ENCODE assay signal across 10 cellular contexts in the genomic region with DNA sequence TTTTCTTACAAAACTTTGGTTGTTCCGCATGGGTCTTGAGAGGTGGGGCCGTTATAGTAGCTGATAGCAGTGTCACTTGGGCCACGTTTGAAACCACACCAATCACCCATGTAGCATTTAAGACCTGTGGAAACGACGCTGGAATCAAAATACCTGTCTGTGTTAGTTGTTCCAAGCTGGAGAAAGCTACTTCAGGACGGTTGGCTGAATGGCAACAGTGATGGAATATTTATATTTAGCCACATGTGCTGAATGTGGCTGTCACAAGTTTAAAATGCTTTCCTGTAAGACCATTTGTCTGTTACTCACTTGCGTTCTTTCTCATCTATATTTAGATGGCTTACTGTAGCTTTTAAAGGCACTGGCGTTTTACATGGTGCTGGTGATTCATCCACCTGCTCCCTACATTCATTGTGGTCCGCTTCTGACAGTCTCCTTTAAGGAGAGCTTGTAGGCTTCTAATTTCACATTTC. TPM values are rescaled to one million over a fixed set of nuclear protein-coding genes. Genes with fewer than 3 reads are reported as not detected.
A peak's percentile ranks its signal among the peaks of the same experiment; 100 is the strongest.
DNase-seq lines count a peak whose midpoint lies in the region; ATAC-seq lines count a peak whose summit lies in the region.
"Had no signal": no experiment of that assay in that cellular context is flagged by ENCODE, and none has a peak within 500 bp of the region (broad histone marks: within the 10 kb centered on the region; RNA-seq: fewer than 3 reads in every experiment).

No MANE protein-coding gene starts in this region.

- peaks cover 14% of the 10 kb centered on the region for H3K4me1 ChIP-seq in ACC112 (ENCODE audit: control insufficient read depth, insufficient read depth, low read length, unreplicated experiment)

- H3K36me3 ChIP-seq in ACC112 (ENCODE audit: insufficient read depth, low read length), result no peaks in the 10 kb centered on the region
- H3K36me3 ChIP-seq: thyroid gland had no signal

- no peaks in the 10 kb centered on the region; the same call in 1 of the 2 replicates for H3K27me3 ChIP-seq in ACC112 (ENCODE audit: insufficient read depth, low read length)
- H3K27me3 ChIP-seq: thyroid gland had no signal

- DNase-seq in MV-4-11 (lab: John Stamatoyannopoulos, UW) (peak; percentile 59), cerebellar cortex (ENCODE audit: low spot score) (peak; percentile 50), kidney tubule cell (ENCODE audit: low spot score) (peak; percentile 63), sciatic nerve (ENCODE audit: low spot score) (no peak), kidney glomerular epithelial cell (lab: John Stamatoyannopoulos, UW) (no peak)
- no peak for DNase-seq in activated effector memory CD4-positive, alpha-beta T cell treated with anti-CD3 and anti-CD28 coated beads, Interleukin-2, amount 50 U/mL, for 16 hours
- DNase-seq: NCI-H2171 treated with DMSO at 0.1 percent for 48 hours, thyroid gland had no signal

- ATAC-seq in sciatic nerve, result no peak
- ATAC-seq in HG02798 (IDR thresholded peaks at IDR 0.05; ENCODE audit: poor library complexity, unreplicated experiment), result no peak

- H2AFZ ChIP-seq in ACC112 (ENCODE audit: low read length, unreplicated experiment), result no peak overlapping the region

- H3K27ac ChIP-seq in ACC112 (ENCODE audit: low read depth, low read length), result no peak overlapping the region

- H3K4me3 ChIP-seq in ACC112 (ENCODE audit: low read depth, low read length), result peak overlapping the region; percentile 90

- intact Hi-C loops in sciatic nerve (cut with DNase I), result no loop called here

- peaks cover 11% of the 10 kb centered on the region for H3K79me2 ChIP-seq in ACC112 (ENCODE audit: control insufficient read depth, insufficient read depth, low read length, unreplicated experiment)

RNA-seq across cellular contexts. Expression of a gene that starts 1.4 kb away (rescaled TPM):
- total RNA-seq in sciatic nerve, result 18.0 TPM

RNA-seq across cellular contexts. Expression of a gene that starts 31.4 kb away (rescaled TPM):
- 0.18 TPM for total RNA-seq in sciatic nerve
- total RNA-seq: thyroid gland had no signal

RNA-seq across cellular contexts. Expression of a gene that starts 33.6 kb away (rescaled TPM):
- total RNA-seq in sciatic nerve, result 48.2 TPM

Comparison
In these comparisons a context has a peak if more than half of its experiments do, and no peak if none do; other contexts are left out.
1. DNase-seq: peak in MV-4-11 (single experiment), cerebellar cortex (single experiment) and kidney tubule cell (single experiment); none in sciatic nerve (single experiment), kidney glomerular epithelial cell (single experiment) and activated effector memory CD4-positive, alpha-beta T cell treated with anti-CD3 and anti-CD28 coated beads, Interleukin-2, amount 50 U/mL, for 16 hours (single experiment).